ENCODE assay signal across 11 cellular contexts in genomic region chr1:27403931-27404330, GRCh38. TPM values are rescaled to one million over a fixed set of nuclear protein-coding genes. Genes with fewer than 3 reads are reported as not detected.
DNase-seq lines count a peak whose midpoint lies in the region; ATAC-seq and TF ChIP-seq lines count a peak whose summit lies in the region.
"Had no signal": no experiment of that assay in that cellular context is flagged by ENCODE, and none has a peak within 500 bp of the region (broad histone marks: within the 10 kb centered on the region; RNA-seq: fewer than 3 reads in every experiment).

No MANE protein-coding gene starts in this region.

- POLR2A ChIA-PET in activated CD8-positive, alpha-beta T cell treated with anti-CD3 and anti-CD28 coated beads, Interleukin-2, amount 10 ng/mL, durations not matched to agents 7 days and 5 days (lab: Charles Lee), result interaction anchor here (0.6 to 1.9 kb wide), 3 partner anchors 61 to 121 kb away, joined by 3 to 4 read pairs (median 3); no protein-coding TSS in a partner anchor

- H3K4me3 ChIP-seq in HUES48 (ENCODE audit: low read depth, low read length) (no peak overlapping the region), left lung (no peak overlapping the region)
- H3K4me3 ChIP-seq: ovary had no signal

- peak overlapping the region; percentile 84 for H3K27ac Mint-ChIP-seq in activated CD8-positive, alpha-beta T cell treated with anti-CD3 and anti-CD28 coated beads, Interleukin-2, amount 10 ng/mL, durations not matched to agents 7 days and 5 days
- H3K27ac Mint-ChIP-seq in stimulated activated naive CD8-positive, alpha-beta T cell treated with anti-CD3 and anti-CD28 coated beads, Interleukin-15, amount 100 ng/mL, for 72 hours, result peak overlapping the region in 1 of 2 donors; percentile 92

- H3K27me3 Mint-ChIP-seq in activated CD8-positive, alpha-beta T cell treated with anti-CD3 and anti-CD28 coated beads, Interleukin-2, amount 10 ng/mL, durations not matched to agents 7 days and 5 days (ENCODE audit: low read depth), result no peaks in the 10 kb centered on the region
- no peaks in the 10 kb centered on the region for H3K27me3 Mint-ChIP-seq in stimulated activated naive CD8-positive, alpha-beta T cell treated with anti-CD3 and anti-CD28 coated beads, Interleukin-15, amount 100 ng/mL, for 72 hours

- H3K36me3 Mint-ChIP-seq in activated CD8-positive, alpha-beta T cell treated with anti-CD3 and anti-CD28 coated beads, Interleukin-2, amount 10 ng/mL, durations not matched to agents 7 days and 5 days (ENCODE audit: low read depth), result peaks cover 22% of the 10 kb centered on the region

- intact Hi-C loops in left lung (cut with DNase I), result loop anchor here in 1 of 2 donors (5.0 to 10.0 kb wide), 2 partner anchors 203 to 261 kb away; no protein-coding TSS in a partner anchor

- H3K9me3 ChIP-seq in HUES48 (ENCODE audit: control insufficient read depth, insufficient read depth, low read length) (no peaks in the 10 kb centered on the region), left lung (no peaks in the 10 kb centered on the region)
- H3K9me3 ChIP-seq: ovary had no signal

- TF ChIP-seq CTCF in left lung (IDR thresholded peaks at IDR 0.05), result no peak

- ATAC-seq in activated CD8-positive, alpha-beta T cell treated with anti-CD3 and anti-CD28 coated beads, Interleukin-2, amount 10 ng/mL, durations not matched to agents 7 days and 5 days, result no peak
- no peak for ATAC-seq in left lung
- ATAC-seq in stimulated activated naive CD8-positive, alpha-beta T cell treated with anti-CD3 and anti-CD28 coated beads, Interleukin-15, amount 100 ng/mL, for 72 hours, result no peak

- H3K27me3 ChIP-seq in HUES48 (ENCODE audit: control insufficient read depth, insufficient read depth, low read length) (no peaks in the 10 kb centered on the region), left lung (no peaks in the 10 kb centered on the region)
- H3K27me3 ChIP-seq: ovary had no signal

- H3K4me1 ChIP-seq in HUES48 (ENCODE audit: control insufficient read depth, insufficient read depth, low read length), result peaks cover 50% of the 10 kb centered on the region
- H3K4me1 ChIP-seq in left lung, result peaks cover 26 to 53% of the 10 kb centered on the region in 2 donors

- CTCF ChIA-PET in activated CD8-positive, alpha-beta T cell treated with anti-CD3 and anti-CD28 coated beads, Interleukin-2, amount 10 ng/mL, durations not matched to agents 7 days and 5 days (lab: Charles Lee), result interaction anchor here (0.8 to 5.0 kb wide), 17 partner anchors 9 to 259 kb away, joined by 3 to 44 read pairs (median 5); partner anchors contain the start of gene AHDC1

- H3K4me1 Mint-ChIP-seq in activated CD8-positive, alpha-beta T cell treated with anti-CD3 and anti-CD28 coated beads, Interleukin-2, amount 10 ng/mL, durations not matched to agents 7 days and 5 days (ENCODE audit: low read depth), result peaks cover 23% of the 10 kb centered on the region
- peaks cover 26% of the 10 kb centered on the region for H3K4me1 Mint-ChIP-seq in stimulated activated naive CD8-positive, alpha-beta T cell treated with anti-CD3 and anti-CD28 coated beads, Interleukin-15, amount 100 ng/mL, for 72 hours

- no peak overlapping the region for H3K9ac ChIP-seq in HUES48 (ENCODE audit: low read depth, low read length)

- no peaks in the 10 kb centered on the region for H3K9me3 Mint-ChIP-seq in activated CD8-positive, alpha-beta T cell treated with anti-CD3 and anti-CD28 coated beads, Interleukin-2, amount 10 ng/mL, durations not matched to agents 7 days and 5 days (ENCODE audit: insufficient read depth)
- no peaks in the 10 kb centered on the region for H3K9me3 Mint-ChIP-seq in stimulated activated naive CD8-positive, alpha-beta T cell treated with anti-CD3 and anti-CD28 coated beads, Interleukin-15, amount 100 ng/mL, for 72 hours

- H3K36me3 ChIP-seq in HUES48 (ENCODE audit: control insufficient read depth, insufficient read depth, low read length), result peaks cover 23% of the 10 kb centered on the region
- peaks cover 0 to 45% of the 10 kb centered on the region in 2 donors for H3K36me3 ChIP-seq in left lung
- H3K36me3 ChIP-seq: ovary had no signal

- H3K27ac ChIP-seq in HUES48 (ENCODE audit: low read depth, low read length) (peak overlapping the region; percentile 69), left lung (peak overlapping the region; percentile 59 to 60)

- H3K4me3 Mint-ChIP-seq in activated CD8-positive, alpha-beta T cell treated with anti-CD3 and anti-CD28 coated beads, Interleukin-2, amount 10 ng/mL, durations not matched to agents 7 days and 5 days, result no peak overlapping the region
- H3K4me3 Mint-ChIP-seq in stimulated activated naive CD8-positive, alpha-beta T cell treated with anti-CD3 and anti-CD28 coated beads, Interleukin-15, amount 100 ng/mL, for 72 hours, result peak overlapping the region; percentile 14 to 61

- no peak for DNase-seq in activated CD8-positive, alpha-beta T cell treated with anti-CD3 and anti-CD28 coated beads, Interleukin-2, amount 10 ng/mL, durations not matched to agents 7 days and 5 days
- DNase-seq in left lung (no peak), A172 (ENCODE audit: low spot score) (no peak), GM19238 (ENCODE audit: insufficient read length, low spot score) (no peak), cerebellar cortex (ENCODE audit: low spot score) (no peak)
- no peak for DNase-seq in stimulated activated naive CD8-positive, alpha-beta T cell treated with anti-CD3 and anti-CD28 coated beads, Interleukin-15, amount 100 ng/mL, for 72 hours
- DNase-seq: NCI-H146, SW 1271 had no signal

RNA-seq across cellular contexts. Expression of gene GPR3, which starts 11.5 kb away (rescaled TPM):
- under 1 TPM; 0.47 to 0.66 TPM for total RNA-seq in activated CD8-positive, alpha-beta T cell treated with anti-CD3 and anti-CD28 coated beads, Interleukin-2, amount 10 ng/mL, durations not matched to agents 7 days and 5 days
- total RNA-seq in left lung, result under 1 TPM; 0.16 to 0.29 TPM
- total RNA-seq in A172 (2014; rRNA removed; shearing (Covaris generic)), result 0.05 and 0.50 TPM in 2 replicates

RNA-seq across cellular contexts. Expression of gene CD164L2, which starts 20.8 kb away (rescaled TPM):
- total RNA-seq in activated CD8-positive, alpha-beta T cell treated with anti-CD3 and anti-CD28 coated beads, Interleukin-2, amount 10 ng/mL, durations not matched to agents 7 days and 5 days, result not detected
- total RNA-seq in left lung, result 1 to 10 TPM; 4.0 to 5.9 TPM
- not detected in 2 replicates for total RNA-seq in A172 (2014; rRNA removed; shearing (Covaris generic))
- total RNA-seq: fibroblast of villous mesenchyme had no signal

RNA-seq across cellular contexts. Expression of gene FCN3, which starts 29.3 kb away (rescaled TPM):
- total RNA-seq in activated CD8-positive, alpha-beta T cell treated with anti-CD3 and anti-CD28 coated beads, Interleukin-2, amount 10 ng/mL, durations not matched to agents 7 days and 5 days, result not detected
- total RNA-seq in left lung, result 100 to 1,000 TPM; 156 to 487 TPM
- total RNA-seq in A172 (2014; rRNA removed; shearing (Covaris generic)), result not detected in 2 replicates
- total RNA-seq: fibroblast of villous mesenchyme had no signal

RNA-seq across cellular contexts. Expression of gene MAP3K6, which starts 37.2 kb away (rescaled TPM):
- 10 to 100 TPM in 1 of 2 experiments, 1 to 10 TPM in 1; 7.8 to 12.3 TPM for total RNA-seq in activated CD8-positive, alpha-beta T cell treated with anti-CD3 and anti-CD28 coated beads, Interleukin-2, amount 10 ng/mL, durations not matched to agents 7 days and 5 days
- 10 to 100 TPM; 81.7 to 83.3 TPM for total RNA-seq in left lung
- 7.1 and 13.2 TPM in 2 replicates for total RNA-seq in A172 (2014; rRNA removed; shearing (Covaris generic))

Comparison
In these comparisons a context has a peak if more than half of its experiments do, and no peak if none do; other contexts are left out.
1. RNA of gene FCN3, which starts 29.3 kb away (total RNA-seq): 156 to 487 TPM in left lung; not detected in activated CD8-positive, alpha-beta T cell treated with anti-CD3 and anti-CD28 coated beads, Interleukin-2, amount 10 ng/mL, durations not matched to agents 7 days and 5 days and not detected in A172; every median in the first group is over 100 times any median in the second.